Comparison of ENCODE assay signal across 28 cellular contexts in the genomic region with DNA sequence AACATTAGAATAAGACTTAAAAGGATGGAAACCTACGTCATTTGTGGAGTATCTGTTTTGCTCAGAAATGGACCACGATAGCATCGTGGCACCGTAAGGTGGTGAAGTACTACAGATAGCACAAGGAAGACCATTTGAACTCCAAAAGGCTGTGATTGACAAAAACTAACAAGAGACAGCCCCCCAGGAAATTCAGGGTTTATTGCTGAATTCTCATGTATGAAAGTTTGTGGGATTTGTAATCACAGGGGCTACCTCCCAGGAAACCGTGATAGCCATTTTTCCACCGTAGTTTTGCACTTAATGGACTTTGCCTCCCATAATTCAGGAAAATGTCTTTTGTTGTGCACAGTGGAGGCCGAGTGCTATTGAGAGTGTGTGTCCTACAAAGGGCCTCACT.
"Had no signal": no experiment of that assay in that cellular context is flagged by ENCODE, and none has a peak within 500 bp of the region (broad histone marks: within the 10 kb centered on the region; RNA-seq: fewer than 3 reads in every experiment).

No MANE protein-coding gene starts in this region.

- H3K4me3 ChIP-seq: MG63, Peyer's patch, SJCRH30 had no signal

- H3K4me3 Mint-ChIP-seq: activated CD4-positive, alpha-beta memory T cell treated with anti-CD3 and anti-CD28 coated beads, Interleukin-2, amount 10 ng/mL, durations not matched to agents 7 days and 5 days; activated naive CD4-positive, alpha-beta T cell treated with anti-CD3 and anti-CD28 coated beads, Interleukin-2, amount 10 ng/mL, durations not matched to agents 7 days and 5 days; activated naive CD8-positive, alpha-beta T cell treated with anti-CD3 and anti-CD28 coated beads for 36 hours; activated T-helper 17 cell treated with anti-CD3 and anti-CD28 coated beads, Interleukin-2, amount 50 U/mL, for 72 hours had no signal

- H3K9me3 ChIP-seq: breast epithelium, MG63, Peyer's patch, SJCRH30, SK-N-SH had no signal

- H3K36me3 Mint-ChIP-seq: activated naive CD4-positive, alpha-beta T cell treated with anti-CD3 and anti-CD28 coated beads, Interleukin-2, amount 10 ng/mL, durations not matched to agents 7 days and 5 days; activated naive CD8-positive, alpha-beta T cell treated with anti-CD3 and anti-CD28 coated beads for 36 hours had no signal

- DNase-seq: activated CD4-positive, alpha-beta T cell treated with anti-CD3 and anti-CD28 coated beads, Interleukin-2, amount 50 U/mL, for 1 hour; activated CD4-positive, CD25-positive, alpha-beta regulatory T cell; activated gamma-delta T cell; activated naive CD4-positive, alpha-beta T cell treated with anti-CD3 and anti-CD28 coated beads, Interleukin-2, amount 10 ng/mL, durations not matched to agents 7 days and 5 days; activated naive CD8-positive, alpha-beta T cell treated with anti-CD3 and anti-CD28 coated beads for 36 hours; activated T-cell treated with anti-CD3 and anti-CD28 coated beads for 4 hours; activated T-cell treated with anti-CD3 and anti-CD28 coated beads, Interleukin-2, amount 50 U/mL, for 48 hours; caudate nucleus; MG63; NCI-H1105; NCI-H1436; NCI-H187 treated with DMSO at 0.1 percent for 48 hours; NCI-H2171 treated with DMSO at 0.1 percent for 48 hours; NCI-H526; NCI-H774; NK-92 treated with Interleukin-12 subunit alpha and Interleukin-12 subunit beta, amount 100 ng/mL, for 24 hours; OCI-M1; Peyer's patch; Right ventricle myocardium superior; SJCRH30; SK-N-SH; T-helper 1 cell had no signal

- H3K4me1 Mint-ChIP-seq: activated CD4-positive, alpha-beta memory T cell treated with anti-CD3 and anti-CD28 coated beads, Interleukin-2, amount 10 ng/mL, durations not matched to agents 7 days and 5 days; activated naive CD4-positive, alpha-beta T cell treated with anti-CD3 and anti-CD28 coated beads, Interleukin-2, amount 10 ng/mL, durations not matched to agents 7 days and 5 days; activated naive CD8-positive, alpha-beta T cell treated with anti-CD3 and anti-CD28 coated beads for 36 hours; activated T-helper 17 cell treated with anti-CD3 and anti-CD28 coated beads, Interleukin-2, amount 50 U/mL, for 72 hours had no signal

- H3K9ac ChIP-seq: KMS-11, SK-N-SH had no signal

- H3K27ac Mint-ChIP-seq: activated CD4-positive, alpha-beta memory T cell treated with anti-CD3 and anti-CD28 coated beads, Interleukin-2, amount 10 ng/mL, durations not matched to agents 7 days and 5 days; activated naive CD4-positive, alpha-beta T cell treated with anti-CD3 and anti-CD28 coated beads, Interleukin-2, amount 10 ng/mL, durations not matched to agents 7 days and 5 days; activated naive CD8-positive, alpha-beta T cell treated with anti-CD3 and anti-CD28 coated beads for 36 hours; activated T-helper 17 cell treated with anti-CD3 and anti-CD28 coated beads, Interleukin-2, amount 50 U/mL, for 72 hours had no signal

- H3K4me2 ChIP-seq: KMS-11, SK-N-SH had no signal

- H3K9me3 Mint-ChIP-seq: activated CD4-positive, alpha-beta memory T cell treated with anti-CD3 and anti-CD28 coated beads, Interleukin-2, amount 10 ng/mL, durations not matched to agents 7 days and 5 days; activated naive CD4-positive, alpha-beta T cell treated with anti-CD3 and anti-CD28 coated beads, Interleukin-2, amount 10 ng/mL, durations not matched to agents 7 days and 5 days; activated T-helper 17 cell treated with anti-CD3 and anti-CD28 coated beads, Interleukin-2, amount 50 U/mL, for 72 hours had no signal

- H3K27me3 ChIP-seq: breast epithelium, MG63, Peyer's patch, SJCRH30 had no signal

- H3K27ac ChIP-seq: KMS-11, Peyer's patch, RWPE1, SJCRH30, VCaP had no signal

- H3K36me3 ChIP-seq: breast epithelium, MG63, Peyer's patch, SJCRH30 had no signal
